In genomic region chr2:150358468-150358807, GRCh38 we compare ENCODE assay signal across 20 cellular contexts.
DNase-seq lines count a peak whose midpoint lies in the region; ATAC-seq and TF ChIP-seq lines count a peak whose summit lies in the region.
"Had no signal": no experiment of that assay in that cellular context is flagged by ENCODE, and none has a peak within 500 bp of the region (broad histone marks: within the 10 kb centered on the region; RNA-seq: fewer than 3 reads in every experiment).

No MANE protein-coding gene starts in this region.

- H3K4me1 ChIP-seq in Caco-2 (peaks cover 10% of the 10 kb centered on the region), lung (ENCODE audit: control insufficient read depth in 2 of 2, insufficient read depth in 2 of 2, low read length in 2 of 2) (peaks cover 0 to 1% of the 10 kb centered on the region in 2 donors)
- H3K4me1 ChIP-seq: BE2C had no signal

- no peaks in the 10 kb centered on the region for H3K36me3 ChIP-seq in Caco-2 (ENCODE audit: control insufficient read depth, insufficient read depth, low read length)
- H3K36me3 ChIP-seq in lung (ENCODE audit: control insufficient read depth in 2 of 2, insufficient read depth in 2 of 2, low read length in 2 of 2): no peaks in the 10 kb centered on the region
- H3K36me3 ChIP-seq: BE2C had no signal

- H3K36me3 Mint-ChIP-seq in Caco-2 (ENCODE audit: insufficient read depth, unreplicated experiment): no peaks in the 10 kb centered on the region
- no peaks in the 10 kb centered on the region for H3K36me3 Mint-ChIP-seq in immature natural killer cell

- H3K27ac Mint-ChIP-seq in Caco-2 (ENCODE audit: unreplicated experiment) (peak overlapping the region; percentile 33), immature natural killer cell (no peak overlapping the region)
- H3K27ac Mint-ChIP-seq: H9 had no signal

- H3K27me3 ChIP-seq in Caco-2 (replicated peaks; ENCODE audit: control insufficient read depth, insufficient read depth, low read length) (no peaks in the 10 kb centered on the region), lung (ENCODE audit: control insufficient read depth, insufficient read depth) (no peaks in the 10 kb centered on the region)
- H3K27me3 ChIP-seq: BE2C had no signal

- no peak overlapping the region for H3K4me3 ChIP-seq in Caco-2 (ENCODE audit: low read depth, low read length)
- H3K4me3 ChIP-seq in lung: no peak overlapping the region
- H3K4me3 ChIP-seq: GM23248 had no signal

- intact Hi-C loops in Caco-2 (cut with micrococcal nuclease; ENCODE audit: unreplicated experiment): no loop called here

- H3K27ac ChIP-seq in epithelial cell of prostate (peak overlapping the region; percentile 35), lung (ENCODE audit: low read depth in 1 of 2, low read length in 1 of 2) (no peak overlapping the region)
- H3K27ac ChIP-seq: GM23248 had no signal

- ATAC-seq in lung (ENCODE audit: insufficient read depth, low FRiP score) (peak; percentile 19), HG03469 (IDR thresholded peaks at IDR 0.05; ENCODE audit: unreplicated experiment) (no peak)
- ATAC-seq: Right ventricle myocardium inferior had no signal

- H3K4me1 Mint-ChIP-seq in Caco-2 (ENCODE audit: low read depth, unreplicated experiment) (peaks cover 16% of the 10 kb centered on the region), immature natural killer cell (no peaks in the 10 kb centered on the region)

- DNase-seq in Caco-2: no peak
- peak; percentile 11 for DNase-seq in NCI-H146 treated with DMSO at 0.1 percent for 48 hours (lab: John Stamatoyannopoulos, UW; ENCODE audit: unreplicated experiment)
- no peak for DNase-seq in epithelial cell of prostate (ENCODE audit: low read depth, low spot score)
- DNase-seq in lung (ENCODE audit: low spot score): no peak
- DNase-seq in DMS53 treated with DMSO at 0.1 percent for 48 hours (lab: John Stamatoyannopoulos, UW; ENCODE audit: unreplicated experiment): no peak
- DNase-seq in immature natural killer cell: no peak
- no peak for DNase-seq in DMS114 treated with DMSO at 0.1 percent for 48 hours (lab: John Stamatoyannopoulos, UW; ENCODE audit: unreplicated experiment)
- DNase-seq: BE2C, DMS79 treated with DMSO at 0.1 percent for 48 hours, H9, KG1, NCI-H1105, NCI-H1694, NCI-H2081, NCI-H2171, NCI-H345, NCI-H524 had no signal

- H3K9me3 ChIP-seq in Caco-2 (no peaks in the 10 kb centered on the region), lung (ENCODE audit: control insufficient read depth in 2 of 2, insufficient read depth in 1 of 2, low read length in 1 of 2) (no peaks in the 10 kb centered on the region)
- H3K9me3 ChIP-seq: BE2C had no signal

- CTCF ChIA-PET in Caco-2 (lab: Charles Lee): no interaction called here

- no peaks in the 10 kb centered on the region for H3K9me3 Mint-ChIP-seq in Caco-2 (ENCODE audit: unreplicated experiment)
- H3K9me3 Mint-ChIP-seq in immature natural killer cell: peaks cover 0 to 26% (median 16%) of the 10 kb centered on the region in 6 donors
- H3K9me3 Mint-ChIP-seq: H9 had no signal

- H3K27me3 Mint-ChIP-seq in Caco-2 (ENCODE audit: insufficient read depth, unreplicated experiment) (no peaks in the 10 kb centered on the region), immature natural killer cell (ENCODE audit: low read depth in 3 of 3) (no peaks in the 10 kb centered on the region)

- POLR2A ChIA-PET in Caco-2 (lab: Charles Lee): no interaction called here

- TF ChIP-seq CTCF in Caco-2 (IDR thresholded peaks at IDR 0.05; ENCODE audit: insufficient read depth in 1 of 2, low read depth in 1 of 2, low read length in 1 of 2, severe bottlenecking in 1 of 2, unreplicated experiment in 1 of 2) (no peak), lung (IDR thresholded peaks at IDR 0.05; ENCODE audit: control extremely low read depth, extremely low read depth) (no peak)

- 92 to 93% methylated on average over 3 of the region's 3 CpGs for WGBS in lung, 2 donors

- H3K4me3 Mint-ChIP-seq in Caco-2 (ENCODE audit: unreplicated experiment) (no peak overlapping the region), immature natural killer cell (no peak overlapping the region)
- H3K4me3 Mint-ChIP-seq: H9 had no signal

- no TSS peak for BruUV-seq in Caco-2 (replicated peaks; lab: Mats Ljungman, UMichigan)
